Comparison of ENCODE assay signal across 22 cellular contexts in the genomic region with DNA sequence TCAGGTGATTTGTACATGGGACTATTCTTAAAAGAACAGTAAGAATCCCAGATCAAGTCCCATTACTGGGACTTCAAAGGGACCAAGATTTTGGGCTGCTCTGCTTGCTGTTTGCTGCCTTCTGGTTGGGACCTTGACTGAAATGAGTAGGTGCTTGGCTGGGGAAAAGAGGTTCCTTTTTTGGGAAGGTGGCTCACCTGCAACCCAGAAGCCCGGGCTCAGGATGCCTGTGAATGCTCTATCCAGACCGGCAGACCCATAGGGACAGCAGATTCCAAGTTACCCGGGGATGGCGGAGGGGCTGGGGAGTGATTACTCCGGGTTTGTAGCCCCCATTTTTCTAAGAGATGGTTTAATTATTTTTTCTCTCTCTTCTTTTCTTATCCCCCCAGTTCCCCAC.
DNase-seq lines count a peak whose midpoint lies in the region; ATAC-seq, FAIRE-seq and TF ChIP-seq lines count a peak whose summit lies in the region.
"Had no signal": no experiment of that assay in that cellular context is flagged by ENCODE, and none has a peak within 500 bp of the region (broad histone marks: within the 10 kb centered on the region; RNA-seq: fewer than 3 reads in every experiment).

No MANE protein-coding gene starts in this region.

- H3K27ac ChIP-seq in esophagus muscularis mucosa (replicated peaks in 1 of 4) = no peak overlapping the region
- no peak overlapping the region for H3K27ac ChIP-seq in endodermal cell (ENCODE audit: low read depth, low read length)
- no peak overlapping the region for H3K27ac ChIP-seq in pancreas
- H3K27ac ChIP-seq: 22Rv1, BLaER1, C4-2B, GM23248 had no signal

- H3K9me3 Mint-ChIP-seq in osteocyte (ENCODE audit: unreplicated experiment) (peaks cover 13% of the 10 kb centered on the region), endodermal cell (peaks cover 20% of the 10 kb centered on the region)
- H3K9me3 Mint-ChIP-seq: CD8-positive, alpha-beta T cell had no signal

- WGBS in esophagus muscularis mucosa = 88% methylated on average over 5 of the region's 5 CpGs
- WGBS in endodermal cell (ENCODE audit: insufficient coverage in 1 of 2, insufficient read length in 1 of 2), 2 experiments = 91 to 94% methylated on average over 3 to 5 of the region's 5 CpGs
- 61% methylated on average over 5 of the region's 5 CpGs for WGBS in pancreas, 2 donors

- intact Hi-C loops in esophagus muscularis mucosa (cut with DNase I) = no loop called here
- intact Hi-C loops in pancreas (cut with DNase I) = no loop called here

- H3K4me1 ChIP-seq in esophagus muscularis mucosa (peaks cover 0 to 27% (median 16%) of the 10 kb centered on the region in 4 donors), endodermal cell (ENCODE audit: control insufficient read depth, insufficient read depth, low read length) (no peaks in the 10 kb centered on the region), pancreas (no peaks in the 10 kb centered on the region)
- H3K4me1 ChIP-seq: Caco-2 had no signal

- H3K9ac ChIP-seq in endodermal cell (ENCODE audit: extremely low read depth, low read length, poor library complexity, severe bottlenecking) = no peak overlapping the region
- H3K9ac ChIP-seq: BLaER1, GM23248 had no signal

- H3K4me1 Mint-ChIP-seq in osteocyte (ENCODE audit: unreplicated experiment) = no peaks in the 10 kb centered on the region
- no peaks in the 10 kb centered on the region for H3K4me1 Mint-ChIP-seq in endodermal cell
- H3K4me1 Mint-ChIP-seq: B cell; CD4-positive, CD25-positive, alpha-beta regulatory T cell had no signal

- no peak overlapping the region for H3K4me3 ChIP-seq in H7 (ENCODE audit: insufficient read depth, low read depth, low read length)
- H3K4me3 ChIP-seq in esophagus muscularis mucosa = no peak overlapping the region
- no peak overlapping the region for H3K4me3 ChIP-seq in endodermal cell (ENCODE audit: low read length)
- H3K4me3 ChIP-seq in pancreas = no peak overlapping the region
- H3K4me3 ChIP-seq: BLaER1, GM23248 had no signal

- TF ChIP-seq EP300 in esophagus muscularis mucosa (IDR thresholded peaks at IDR 0.05) = no peak

- H3K9me3 ChIP-seq in esophagus muscularis mucosa (no peaks in the 10 kb centered on the region), endodermal cell (ENCODE audit: control insufficient read depth, low read length) (no peaks in the 10 kb centered on the region), pancreas (no peaks in the 10 kb centered on the region)

- no peak for ATAC-seq in pancreas
- ATAC-seq in HG03571 (IDR thresholded peaks at IDR 0.05; ENCODE audit: unreplicated experiment) = no peak
- ATAC-seq: CD8-positive, alpha-beta T cell; HCT116 had no signal

- H3K36me3 ChIP-seq in H7 (replicated peaks; ENCODE audit: control insufficient read depth, insufficient read depth, low read length) (no peaks in the 10 kb centered on the region), esophagus muscularis mucosa (peaks cover 0 to 29% (median 11%) of the 10 kb centered on the region in 4 donors), endodermal cell (ENCODE audit: control insufficient read depth, insufficient read depth, low read length) (no peaks in the 10 kb centered on the region), pancreas (no peaks in the 10 kb centered on the region)
- H3K36me3 ChIP-seq: BLaER1 had no signal

- TF ChIP-seq CTCF in esophagus muscularis mucosa (IDR thresholded peaks at IDR 0.05) (no peak), osteocyte (IDR thresholded peaks at IDR 0.05) (no peak), endodermal cell (conservative IDR thresholded peaks at IDR 0.05) (no peak), pancreas (IDR thresholded peaks at IDR 0.05) (no peak)

- no peak for FAIRE-seq in pancreas (lab: Jason Lieb, UNC)
- FAIRE-seq: A204.1, G401.6, GM19239, H1 had no signal

- peak; percentile 23 for DNase-seq in H7
- DNase-seq in esophagus muscularis mucosa (ENCODE audit: extremely low spot score) = peak; percentile 55
- peak; percentile 54 for DNase-seq in osteocyte (ENCODE audit: extremely low spot score, unreplicated experiment)
- DNase-seq in endodermal cell = no peak
- DNase-seq in pancreas = no peak
- DNase-seq: Caco-2; CD4-positive, CD25-positive, alpha-beta regulatory T cell; DMS153; DND-41; GM23248; H9 had no signal

- no peaks in the 10 kb centered on the region for H3K27me3 Mint-ChIP-seq in osteocyte (ENCODE audit: unreplicated experiment)
- peaks cover 12% of the 10 kb centered on the region for H3K27me3 Mint-ChIP-seq in endodermal cell (ENCODE audit: insufficient read depth)
- H3K27me3 Mint-ChIP-seq: CD4-positive, CD25-positive, alpha-beta regulatory T cell had no signal

- H3K27ac Mint-ChIP-seq in osteocyte (ENCODE audit: unreplicated experiment) (no peak overlapping the region), endodermal cell (no peak overlapping the region)
- H3K27ac Mint-ChIP-seq: B cell; CD4-positive, CD25-positive, alpha-beta regulatory T cell; CD8-positive, alpha-beta T cell had no signal

- no peak for TF ChIP-seq POLR2A in esophagus muscularis mucosa (IDR thresholded peaks at IDR 0.05; ENCODE audit: low read depth)

- H3K36me3 Mint-ChIP-seq in osteocyte (ENCODE audit: unreplicated experiment) (no peaks in the 10 kb centered on the region), endodermal cell (ENCODE audit: low read depth) (peaks cover 4% of the 10 kb centered on the region)
- H3K36me3 Mint-ChIP-seq: CD4-positive, CD25-positive, alpha-beta regulatory T cell; CD8-positive, alpha-beta T cell had no signal

- H3K4me3 Mint-ChIP-seq in osteocyte (ENCODE audit: unreplicated experiment) (no peak overlapping the region), endodermal cell (no peak overlapping the region)
- H3K4me3 Mint-ChIP-seq: B cell; CD4-positive, CD25-positive, alpha-beta regulatory T cell; CD8-positive, alpha-beta T cell; H9 had no signal

- H3K27me3 ChIP-seq in H7 (ENCODE audit: control insufficient read depth, insufficient read depth, low read length) = peaks cover 12% of the 10 kb centered on the region
- no peaks in the 10 kb centered on the region for H3K27me3 ChIP-seq in esophagus muscularis mucosa
- no peaks in the 10 kb centered on the region for H3K27me3 ChIP-seq in endodermal cell (ENCODE audit: control insufficient read depth, insufficient read depth, low read length, poor library complexity, severe bottlenecking)
- H3K27me3 ChIP-seq in pancreas = no peaks in the 10 kb centered on the region
- H3K27me3 ChIP-seq: BLaER1 had no signal

Comparison
In these comparisons a context has a peak if more than half of its experiments do, and no peak if none do; other contexts are left out.
1. DNase-seq: peak in H7 (single experiment), esophagus muscularis mucosa (single experiment) and osteocyte (single experiment); none in endodermal cell (single experiment) and pancreas (0 of 6).